In the genomic region with DNA sequence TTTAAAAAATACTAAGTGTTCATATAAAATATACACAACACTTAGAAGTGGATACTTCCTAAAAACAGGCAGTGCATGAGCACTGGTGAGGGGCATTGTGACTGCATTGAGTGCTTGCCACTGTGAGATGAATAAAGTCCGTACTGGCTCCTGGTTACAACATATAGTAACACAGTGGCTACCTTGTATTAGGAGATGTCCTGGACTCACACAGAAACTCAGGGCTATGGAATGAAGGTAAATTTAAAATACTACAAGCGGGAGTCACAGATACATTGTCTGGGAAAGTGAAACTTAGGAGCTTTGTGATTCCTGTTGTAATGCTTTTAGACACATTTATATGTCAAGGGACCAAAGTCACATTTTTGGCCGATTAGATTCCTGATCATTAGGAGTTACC, we compare ENCODE assay signal across 18 cellular contexts. TPM values are rescaled to one million over a fixed set of nuclear protein-coding genes. Genes with fewer than 3 reads are reported as not detected.
DNase-seq lines count a peak whose midpoint lies in the region; ATAC-seq, FAIRE-seq and TF ChIP-seq lines count a peak whose summit lies in the region.
"Had no signal": no experiment of that assay in that cellular context is flagged by ENCODE, and none has a peak within 500 bp of the region (broad histone marks: within the 10 kb centered on the region; RNA-seq: fewer than 3 reads in every experiment).

No MANE protein-coding gene starts in this region.

- no peak overlapping the region for H3K56ac ChIP-seq in mesendoderm (ENCODE audit: low read length)

- no peak overlapping the region for H3K18ac ChIP-seq in mesendoderm (ENCODE audit: low read length)

- no peak overlapping the region for H4K8ac ChIP-seq in mesendoderm (ENCODE audit: low read depth, low read length)

- H3K9ac ChIP-seq in mesendoderm (ENCODE audit: low read length), result no peak overlapping the region

- H3K9me3 Mint-ChIP-seq in Calu3 (ENCODE audit: low read depth, unreplicated experiment) (no peaks in the 10 kb centered on the region), natural killer cell (no peaks in the 10 kb centered on the region)

- H3K79me2 ChIP-seq in mesendoderm (ENCODE audit: control insufficient read depth, insufficient read depth, low read length), result no peaks in the 10 kb centered on the region

- H2AK5ac ChIP-seq in mesendoderm (ENCODE audit: low read length), result no peak overlapping the region

- FAIRE-seq in bronchial epithelial cell (lab: Jason Lieb, UNC), result no peak
- FAIRE-seq: D721Med, K562 had no signal

- no peak overlapping the region for H3K4ac ChIP-seq in mesendoderm (ENCODE audit: low read depth, low read length)

- peaks cover 17% of the 10 kb centered on the region for H3K4me1 Mint-ChIP-seq in Calu3 (ENCODE audit: low read depth, unreplicated experiment)
- H3K4me1 Mint-ChIP-seq in natural killer cell, result peaks cover 9 to 19% of the 10 kb centered on the region in 2 donors

- no peak for DNase-seq in Calu3
- DNase-seq in RWPE1 (ENCODE audit: low spot score), result no peak
- DNase-seq in bronchial epithelial cell (ENCODE audit: low read depth), result peak; percentile 59
- DNase-seq in natural killer cell, result no peak
- no peak for DNase-seq in mesendoderm
- DNase-seq in NCI-H146 (lab: John Stamatoyannopoulos, UW), result no peak
- no peak for DNase-seq in CD1c-positive myeloid dendritic cell (ENCODE audit: extremely low spot score)
- DNase-seq: activated CD8-positive, alpha-beta memory T cell treated with anti-CD3 and anti-CD28 coated beads, Interleukin-2, amount 50 U/mL, for 48 hours; HCEC 1CT; left lung; NCI-H2171; posterior cingulate gyrus; stimulated activated CD4-positive, alpha-beta T cell treated with anti-CD3 and anti-CD28 coated beads, Interleukin-4, amount 100 ng/mL, for 24 hours had no signal

- peaks cover 21% of the 10 kb centered on the region for H3K36me3 Mint-ChIP-seq in Calu3 (ENCODE audit: insufficient read depth, unreplicated experiment)
- no peaks in the 10 kb centered on the region for H3K36me3 Mint-ChIP-seq in natural killer cell

- H3K27me3 Mint-ChIP-seq in Calu3 (ENCODE audit: unreplicated experiment) (peaks cover 14% of the 10 kb centered on the region), natural killer cell (ENCODE audit: low read depth in 2 of 2) (peaks cover 47 to 66% of the 10 kb centered on the region in 2 donors)

- no peak overlapping the region for H3K4me2 ChIP-seq in mesendoderm (ENCODE audit: low read length)

- H4K5ac ChIP-seq in mesendoderm (ENCODE audit: low read length), result no peak overlapping the region

- H3K36me3 ChIP-seq in bronchial epithelial cell (ENCODE audit: control insufficient read depth, insufficient read depth, low read length), result no peaks in the 10 kb centered on the region
- H3K36me3 ChIP-seq in mesendoderm (ENCODE audit: control insufficient read depth, insufficient read depth, low read length), result no peaks in the 10 kb centered on the region
- H3K36me3 ChIP-seq: colonic mucosa, left lung had no signal

- TF ChIP-seq CTCF in Calu3 (IDR thresholded peaks at IDR 0.05; ENCODE audit: unreplicated experiment) (no peak), RWPE1 (conservative IDR thresholded peaks at IDR 0.05; ENCODE audit: low read depth) (no peak), bronchial epithelial cell (IDR thresholded peaks at IDR 0.05; ENCODE audit: insufficient read depth, low read length, severe bottlenecking) (no peak), natural killer cell (IDR thresholded peaks at IDR 0.05) (no peak)

- ATAC-seq in natural killer cell, result no peak
- no peak for ATAC-seq in GM21447 (IDR thresholded peaks at IDR 0.05; ENCODE audit: unreplicated experiment)
- ATAC-seq: K562 had no signal

- H2BK5ac ChIP-seq in mesendoderm (ENCODE audit: low read length), result no peak overlapping the region

- intact Hi-C loops in Calu3 (cut with micrococcal nuclease; ENCODE audit: unreplicated experiment) (no loop called here), natural killer cell (cut with micrococcal nuclease) (no loop called here)

- H3K27me3 ChIP-seq in bronchial epithelial cell (ENCODE audit: control insufficient read depth, insufficient read depth, low read length), result no peaks in the 10 kb centered on the region
- peaks cover 6% of the 10 kb centered on the region for H3K27me3 ChIP-seq in mesendoderm (ENCODE audit: insufficient read depth, low read length, poor library complexity)
- H3K27me3 ChIP-seq: colonic mucosa had no signal

- no peak overlapping the region for H2BK15ac ChIP-seq in mesendoderm (replicated peaks; ENCODE audit: low read depth)

- H3K4me1 ChIP-seq in mesendoderm (ENCODE audit: control insufficient read depth, low read depth, low read length), result no peaks in the 10 kb centered on the region
- H3K4me1 ChIP-seq: colonic mucosa had no signal

- H2BK120ac ChIP-seq in mesendoderm (ENCODE audit: low read depth, low read length), result no peak overlapping the region

- CTCF ChIA-PET in Calu3 (lab: Charles Lee), result interaction anchor here (0.6 kb wide), 1 partner anchor 115 kb away, joined by 3 read pairs; no protein-coding TSS in a partner anchor
- CTCF ChIA-PET in RWPE1 (lab: Yijun Ruan, JAX), result no interaction called here

- no peak overlapping the region for H3K23ac ChIP-seq in mesendoderm (ENCODE audit: low read length)

- H3K4me3 ChIP-seq in bronchial epithelial cell (ENCODE audit: low read depth, low read length) (peak overlapping the region; percentile 82), mesendoderm (ENCODE audit: low read length) (no peak overlapping the region)
- H3K4me3 ChIP-seq: K562 had no signal

- H3K4me3 Mint-ChIP-seq in Calu3 (ENCODE audit: low read depth, unreplicated experiment), result peak overlapping the region; percentile 80
- peak overlapping the region; percentile 92 for H3K4me3 Mint-ChIP-seq in natural killer cell

- H3K27ac ChIP-seq in RWPE1 (peak overlapping the region; percentile 85), mesendoderm (ENCODE audit: low read depth, low read length) (no peak overlapping the region)
- H3K27ac ChIP-seq: colonic mucosa had no signal

- no peaks in the 10 kb centered on the region for H3K79me1 ChIP-seq in mesendoderm (ENCODE audit: low read length)

- BruUV-seq in Calu3 (replicated peaks; lab: Mats Ljungman, UMichigan), result TSS peak; percentile 79

- peak overlapping the region; percentile 62 for H3K27ac Mint-ChIP-seq in Calu3 (ENCODE audit: unreplicated experiment)
- H3K27ac Mint-ChIP-seq in natural killer cell, result peak overlapping the region; percentile 5 to 84

- POLR2A ChIA-PET in RWPE1 (lab: Yijun Ruan, JAX; ENCODE audit: low non-redundant PET), result no interaction called here

- no CpG with 5 or more reads among the region's 3 CpGs for WGBS in mesendoderm (ENCODE audit: extremely low coverage, insufficient coverage, low lambda C conversion rate)

RNA-seq across cellular contexts. Expression of gene HLA-G, which starts 36.5 kb away (rescaled TPM):
- total RNA-seq in Calu3 (2022), result 0.45 and 1.5 TPM in 2 replicates
- 4.9 and 13.2 TPM in 2 replicates for total RNA-seq in bronchial epithelial cell
- 1 to 10 TPM; 1.6 to 7.7 (median 4.0) TPM for total RNA-seq in natural killer cell
- polyA plus RNA-seq in mesendoderm (2013, experiment 1 of 2), result 0.81 TPM
- polyA plus RNA-seq in mesendoderm (2013, experiment 2 of 2), result 0.98 TPM
- total RNA-seq: K562, subcutaneous adipose tissue had no signal
